ENCODE assay signal across 17 cellular contexts in genomic region chr4:124179521-124180186, GRCh38.
"Had no signal": no experiment of that assay in that cellular context is flagged by ENCODE, and none has a peak within 500 bp of the region (broad histone marks: within the 10 kb centered on the region; RNA-seq: fewer than 3 reads in every experiment).

No MANE protein-coding gene starts in this region.

- ATAC-seq: activated CD4-positive, alpha-beta T cell treated with anti-CD3 and anti-CD28 coated beads for 36 hours; mucosa of descending colon; right lobe of liver had no signal

- DNase-seq: activated CD4-positive, alpha-beta T cell treated with anti-CD3 and anti-CD28 coated beads for 36 hours; activated CD4-positive, alpha-beta T cell treated with anti-CD3 and anti-CD28 coated beads, Interleukin-2, amount 50 U/mL, for 48 hours; endodermal cell; immature natural killer cell; mesenchymal stem cell; mucosa of descending colon; naive B cell; ovary; right lobe of liver; stimulated activated CD4-positive, alpha-beta T cell treated with anti-CD3 and anti-CD28 coated beads, Interleukin-4, amount 100 ng/mL, for 1 hour; stomach; SW 1271 had no signal

- H3K36me3 ChIP-seq: neural progenitor cell, ovary, right lobe of liver, stomach had no signal

- H3K27me3 Mint-ChIP-seq: activated CD4-positive, alpha-beta T cell treated with anti-CD3 and anti-CD28 coated beads for 36 hours; activated naive CD8-positive, alpha-beta T cell had no signal

- H3K9me3 Mint-ChIP-seq: activated T-helper 1 cell treated with anti-CD3 and anti-CD28 coated beads, Interleukin-12 subunit alpha, Interleukin-12 subunit beta, Interleukin-2, Interleukin-4 antibody, amounts not matched to agents 30 ng/mL and 10 ng/mL and 1 ng/mL, durations not matched to agents 14 hours and 24 hours and 36 hours; endodermal cell; neural progenitor cell; T-helper 2 cell treated with Interferon-gamma antibody and Interleukin-4, amounts not matched to agents 5 μg/mL and 100 μg/mL, for 36 hours had no signal

- H3K27me3 ChIP-seq: neural progenitor cell, ovary, right lobe of liver, stomach had no signal

- H3K9me3 ChIP-seq: mucosa of descending colon, ovary, right lobe of liver, stomach had no signal

- H3K4me2 ChIP-seq: neural progenitor cell, smooth muscle cell had no signal

- H3K27ac Mint-ChIP-seq: activated CD4-positive, alpha-beta T cell treated with anti-CD3 and anti-CD28 coated beads for 36 hours; activated naive CD8-positive, alpha-beta T cell; activated T-helper 1 cell treated with anti-CD3 and anti-CD28 coated beads, Interleukin-12 subunit alpha, Interleukin-12 subunit beta, Interleukin-2, Interleukin-4 antibody, amounts not matched to agents 30 ng/mL and 10 ng/mL and 1 ng/mL, durations not matched to agents 14 hours and 24 hours and 36 hours; endodermal cell; immature natural killer cell; naive B cell; neural progenitor cell; T-helper 2 cell treated with Interferon-gamma antibody and Interleukin-4, amounts not matched to agents 5 μg/mL and 100 μg/mL, for 36 hours had no signal

- H3K4me3 ChIP-seq: mucosa of descending colon, neural progenitor cell, ovary, right lobe of liver, smooth muscle cell, stomach had no signal

- H3K9ac ChIP-seq: neural progenitor cell had no signal

- H3K4me1 ChIP-seq: neural progenitor cell, right lobe of liver, stomach had no signal

- H3K36me3 Mint-ChIP-seq: activated naive CD8-positive, alpha-beta T cell; immature natural killer cell; naive B cell; neural progenitor cell had no signal

- H3K4me3 Mint-ChIP-seq: activated CD4-positive, alpha-beta T cell treated with anti-CD3 and anti-CD28 coated beads for 36 hours; activated naive CD8-positive, alpha-beta T cell; activated T-helper 1 cell treated with anti-CD3 and anti-CD28 coated beads, Interleukin-12 subunit alpha, Interleukin-12 subunit beta, Interleukin-2, Interleukin-4 antibody, amounts not matched to agents 30 ng/mL and 10 ng/mL and 1 ng/mL, durations not matched to agents 14 hours and 24 hours and 36 hours; endodermal cell; immature natural killer cell; naive B cell; neural progenitor cell; T-helper 2 cell treated with Interferon-gamma antibody and Interleukin-4, amounts not matched to agents 5 μg/mL and 100 μg/mL, for 36 hours had no signal

- H3K27ac ChIP-seq: neural progenitor cell, ovary, right lobe of liver, stomach had no signal

- H3K4me1 Mint-ChIP-seq: activated CD4-positive, alpha-beta T cell treated with anti-CD3 and anti-CD28 coated beads for 36 hours; immature natural killer cell; naive B cell; neural progenitor cell had no signal
